Comparison of ENCODE assay signal across 14 cellular contexts in genomic region chr3:132625613-132626012, GRCh38. TPM values are rescaled to one million over a fixed set of nuclear protein-coding genes. Genes with fewer than 3 reads are reported as not detected.
A peak's percentile ranks its signal among the peaks of the same experiment; 100 is the strongest.
DNase-seq lines count a peak whose midpoint lies in the region; ATAC-seq, FAIRE-seq and TF ChIP-seq lines count a peak whose summit lies in the region.
"Had no signal": no experiment of that assay in that cellular context is flagged by ENCODE, and none has a peak within 500 bp of the region (broad histone marks: within the 10 kb centered on the region; RNA-seq: fewer than 3 reads in every experiment).

No MANE protein-coding gene starts in this region.

- TF ChIP-seq CTCF in stomach (IDR thresholded peaks at IDR 0.05) = no peak

- intact Hi-C loops in stomach (cut with DNase I; ENCODE audit: low total_unique reads) = no loop called here

- peak; percentile 49 for FAIRE-seq in A204.1 (lab: Jason Lieb, UNC)
- FAIRE-seq: H54 had no signal

- no peaks in the 10 kb centered on the region for H3K27me3 ChIP-seq in stomach
- H3K27me3 ChIP-seq: SJCRH30 had no signal

- no peak overlapping the region for H3K4me3 ChIP-seq in stomach
- H3K4me3 ChIP-seq: SJCRH30 had no signal

- H3K9me3 ChIP-seq in stomach = no peaks in the 10 kb centered on the region
- H3K9me3 ChIP-seq: SJCRH30 had no signal

- DNase-seq in G401 (ENCODE audit: low spot score) = no peak
- DNase-seq in AML-193 (lab: John Stamatoyannopoulos, UW) = no peak
- DNase-seq in stomach = no peak
- DNase-seq in activated effector memory CD4-positive, alpha-beta T cell treated with anti-CD3 and anti-CD28 coated beads, Interleukin-2, amount 50 U/mL, for 16 hours = no peak
- DNase-seq: activated gamma-delta T cell, NCI-H510A treated with DMSO at 0.1 percent for 48 hours, SJCRH30 had no signal

- in situ Hi-C loops in G401 (cut with HindIII; ENCODE audit: low sequenced_read_pairs) = no loop called here

- 86 to 100% (median 97%) methylated on average over 1 of the region's 1 CpG for WGBS in stomach, 5 donors

- peak; percentile 89 for ATAC-seq in GM19035 (IDR thresholded peaks at IDR 0.05; ENCODE audit: unreplicated experiment)
- ATAC-seq in HG02678 (IDR thresholded peaks at IDR 0.05; ENCODE audit: unreplicated experiment) = peak; percentile 81
- ATAC-seq in HG03460 (IDR thresholded peaks at IDR 0.05; ENCODE audit: unreplicated experiment) = peak; percentile 83

- H3K4me1 ChIP-seq in stomach = no peaks in the 10 kb centered on the region

- TF ChIP-seq EP300 in stomach (IDR thresholded peaks at IDR 0.05) = no peak

- peaks cover 5 to 55% (median 46%) of the 10 kb centered on the region in 4 donors for H3K36me3 ChIP-seq in stomach

- no peak for TF ChIP-seq POLR2A in stomach (IDR thresholded peaks at IDR 0.05)

- no peak overlapping the region for H3K27ac ChIP-seq in stomach
- H3K27ac ChIP-seq: SJCRH30 had no signal

RNA-seq across cellular contexts. Expression of gene ACKR4, which starts 28.5 kb away (rescaled TPM):
- not detected in 2 replicates for total RNA-seq in G401 (2014; rRNA removed; shearing (Covaris generic))
- 10 to 100 TPM in 1 of 5 donors, 1 to 10 TPM in 3, under 1 TPM in 1; 0.58 to 16.7 (median 1.8) TPM for total RNA-seq in stomach
- polyA plus RNA-seq in stomach = 1 to 10 TPM; 1.8 to 4.0 (median 3.5) TPM
- total RNA-seq: Daoy, SJCRH30 had no signal
- polyA plus RNA-seq: neural cell had no signal

RNA-seq across cellular contexts. Expression of gene ACAD11, which starts 34.0 kb away (rescaled TPM):
- total RNA-seq in G401 (2014; rRNA removed; shearing (Covaris generic)) = 16.8 and 40.4 TPM in 2 replicates
- total RNA-seq in stomach = 100 to 1,000 TPM in 1 of 5 donors, 10 to 100 TPM in 4; 17.5 to 137 (median 55.2) TPM
- 10 to 100 TPM in 1 of 3 donors, 1 to 10 TPM in 2; 2.6 to 10.1 (median 5.2) TPM for polyA plus RNA-seq in stomach

RNA-seq across cellular contexts. Expression of gene UBA5, which starts 34.5 kb away (rescaled TPM):
- total RNA-seq in G401 (2014; rRNA removed; shearing (Covaris generic)) = 22.1 and 27.7 TPM in 2 replicates
- 10 to 100 TPM; 33.9 to 88.7 (median 72.7) TPM for total RNA-seq in stomach
- polyA plus RNA-seq in stomach = 10 to 100 TPM; 20.2 to 37.9 (median 31.6) TPM
